In the genomic region with DNA sequence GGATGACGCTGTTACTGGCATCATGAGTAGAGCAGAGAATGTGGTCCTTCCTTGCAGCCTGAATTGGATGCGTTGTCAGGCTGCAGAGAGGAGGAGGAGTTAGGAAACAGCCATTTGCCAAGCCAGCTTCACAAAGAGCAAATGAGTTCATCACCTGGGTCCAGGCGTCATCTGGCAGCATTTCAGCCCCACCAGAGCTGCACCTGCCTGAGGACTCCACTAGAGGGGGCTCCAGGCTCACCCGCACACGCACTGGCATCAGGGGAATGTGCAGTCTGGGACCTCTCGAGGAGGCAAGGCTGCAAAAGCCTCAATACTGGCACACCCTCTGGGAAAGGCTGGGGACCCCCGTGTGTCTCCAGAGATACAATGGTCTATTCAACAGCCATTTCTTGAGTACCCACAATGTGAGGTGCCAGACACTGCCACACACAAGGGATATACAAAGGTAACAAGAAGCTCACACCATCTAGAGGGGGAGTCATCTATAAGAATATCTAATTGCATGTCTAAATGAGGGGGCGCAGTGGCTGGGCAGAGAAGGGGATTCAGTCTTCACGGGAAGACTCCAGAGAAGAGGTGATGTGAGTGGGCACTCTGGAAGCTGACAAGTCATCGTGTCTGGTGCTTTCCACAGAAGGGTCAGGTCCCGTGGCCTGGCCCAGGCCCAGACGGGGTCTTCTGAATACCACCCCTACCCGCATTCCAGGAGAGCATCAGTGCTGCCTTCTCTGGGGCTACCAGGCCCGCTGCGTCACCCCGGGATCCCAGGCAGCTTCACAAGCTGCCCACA, we compare ENCODE assay signal across 9 cellular contexts. TPM values are rescaled to one million over a fixed set of nuclear protein-coding genes. Genes with fewer than 3 reads are reported as not detected.
DNase-seq lines count a peak whose midpoint lies in the region; ATAC-seq and TF ChIP-seq lines count a peak whose summit lies in the region.
"Had no signal": no experiment of that assay in that cellular context is flagged by ENCODE, and none has a peak within 500 bp of the region (broad histone marks: within the 10 kb centered on the region; RNA-seq: fewer than 3 reads in every experiment).

No MANE protein-coding gene starts in this region.

- H2AFZ ChIP-seq in GM23338, result peak overlapping the region; percentile 66; the same call in 1 of the 2 replicates

- no peak overlapping the region for H3K4me3 Mint-ChIP-seq in GM23338
- no peak overlapping the region for H3K4me3 Mint-ChIP-seq in activated B cell treated with CpG ODN at 0.5 μM for 24 hours

- CTCF ChIA-PET in activated B cell treated with CpG ODN at 0.5 μM for 24 hours (lab: Charles Lee), result interaction anchor here (0.6 to 5.8 kb wide), 10 partner anchors 10 to 268 kb away, joined by 3 to 48 read pairs (median 6); no protein-coding TSS in a partner anchor

- H3K27ac ChIP-seq in GM23338 (ENCODE audit: low read depth), result no peak overlapping the region
- H3K27ac ChIP-seq: skin epidermis had no signal

- POLR2A ChIA-PET in activated B cell treated with CpG ODN at 0.5 μM for 24 hours (lab: Charles Lee), result no interaction called here

- H3K27ac Mint-ChIP-seq in GM23338 (no peak overlapping the region), activated B cell treated with CpG ODN at 0.5 μM for 24 hours (no peak overlapping the region)

- no peaks in the 10 kb centered on the region for H3K36me3 ChIP-seq in GM23338 (ENCODE audit: insufficient read depth)

- H3K9me3 Mint-ChIP-seq in GM23338 (no peaks in the 10 kb centered on the region), activated B cell treated with CpG ODN at 0.5 μM for 24 hours (no peaks in the 10 kb centered on the region)

- peak; percentile 100 for TF ChIP-seq CTCF in AG09319 (IDR thresholded peaks at IDR 0.05; ENCODE audit: low read depth, low read length)
- TF ChIP-seq CTCF in GM23338 (conservative IDR thresholded peaks at IDR 0.05; ENCODE audit: low read depth in 2 of 2), result peak; percentile 97 to 100
- TF ChIP-seq CTCF in activated B cell treated with CpG ODN at 0.5 μM for 24 hours (IDR thresholded peaks at IDR 0.05), result no peak

- intact Hi-C loops in activated B cell treated with CpG ODN at 0.5 μM for 24 hours (cut with micrococcal nuclease), result loop anchor here (1.0 kb wide), 3 partner anchors 72 to 267 kb away; no protein-coding TSS in a partner anchor

- H3K36me3 Mint-ChIP-seq in GM23338 (ENCODE audit: low read depth), result no peaks in the 10 kb centered on the region; the same call in 2 of the 3 replicates
- no peaks in the 10 kb centered on the region for H3K36me3 Mint-ChIP-seq in activated B cell treated with CpG ODN at 0.5 μM for 24 hours (ENCODE audit: low read depth)

- H3K79me2 ChIP-seq in GM23338 (replicated peaks; ENCODE audit: insufficient read depth), result no peaks in the 10 kb centered on the region

- H3K27me3 ChIP-seq in GM23338 (ENCODE audit: insufficient read depth), result no peaks in the 10 kb centered on the region

- no peak overlapping the region for H3K4me3 ChIP-seq in GM23338
- H3K4me3 ChIP-seq: skin epidermis had no signal

- no peaks in the 10 kb centered on the region for H4K20me1 ChIP-seq in GM23338 (replicated peaks; ENCODE audit: insufficient read depth)

- peaks cover 17% of the 10 kb centered on the region; the same call in 1 of the 2 replicates for H3K4me1 ChIP-seq in GM23338 (ENCODE audit: insufficient read depth)

- peak; percentile 34 for DNase-seq in AG09319 (ENCODE audit: extremely low read depth, low read depth)
- peak; percentile 89 for DNase-seq in GM23338 (ENCODE audit: low spot score)
- peak; percentile 87 for DNase-seq in NCI-H2196 (lab: John Stamatoyannopoulos, UW; ENCODE audit: unreplicated experiment)
- DNase-seq in activated B cell treated with CpG ODN at 0.5 μM for 24 hours, result peak; percentile 34
- DNase-seq in cerebellum (ENCODE audit: low spot score), result peak; percentile 95
- peak; percentile 77 for DNase-seq in kidney glomerular epithelial cell (lab: John Stamatoyannopoulos, UW)
- DNase-seq in stimulated activated CD4-positive, alpha-beta T cell treated with anti-CD3 and anti-CD28 coated beads, Interleukin-1b, Interleukin-23, amount 100 ng/mL, for 48 hours, result peak; percentile 63

- ATAC-seq in GM23338, result peak; percentile 77
- ATAC-seq in activated B cell treated with CpG ODN at 0.5 μM for 24 hours (ENCODE audit: low read depth), result peak; percentile 78
- ATAC-seq in HG03095 (IDR thresholded peaks at IDR 0.05; ENCODE audit: unreplicated experiment), result no peak

- H3K4me1 Mint-ChIP-seq in GM23338 (peaks cover 35% of the 10 kb centered on the region), activated B cell treated with CpG ODN at 0.5 μM for 24 hours (peaks cover 17% of the 10 kb centered on the region)

- H3K27me3 Mint-ChIP-seq in GM23338 (ENCODE audit: insufficient read depth, low read depth, poor library complexity) (peaks cover 23% of the 10 kb centered on the region), activated B cell treated with CpG ODN at 0.5 μM for 24 hours (peaks cover 7% of the 10 kb centered on the region)

- no peaks in the 10 kb centered on the region for H3K9me2 ChIP-seq in GM23338 (ENCODE audit: insufficient read depth)

- no peaks in the 10 kb centered on the region for H3F3A ChIP-seq in GM23338 (replicated peaks; ENCODE audit: low read depth)

- no peak overlapping the region for H3K4me2 ChIP-seq in GM23338

TF ChIP-seq in GM23338, 12 proteins besides CTCF, POLR2A, EP300 and RAD21 (continues in another document):
- TF ChIP-seq ZNF114 (CRISPR knock-in tag; IDR thresholded peaks at IDR 0.05), result no peak
- no peak for TF ChIP-seq ZNF331 (CRISPR knock-in tag; IDR thresholded peaks at IDR 0.05; ENCODE audit: low read depth)
- no peak for TF ChIP-seq EZH2 (IDR thresholded peaks at IDR 0.05; ENCODE audit: low read depth, unreplicated experiment)
- TF ChIP-seq POLR2AphosphoS5 (IDR thresholded peaks at IDR 0.05; ENCODE audit: low read depth), result no peak
- TF ChIP-seq CREB1 (CRISPR knock-in tag; IDR thresholded peaks at IDR 0.05; ENCODE audit: low read depth), result peak; percentile 62
- TF ChIP-seq EZH2phosphoT487 (IDR thresholded peaks at IDR 0.05; ENCODE audit: unreplicated experiment), result no peak
- TF ChIP-seq, protein P1, sequence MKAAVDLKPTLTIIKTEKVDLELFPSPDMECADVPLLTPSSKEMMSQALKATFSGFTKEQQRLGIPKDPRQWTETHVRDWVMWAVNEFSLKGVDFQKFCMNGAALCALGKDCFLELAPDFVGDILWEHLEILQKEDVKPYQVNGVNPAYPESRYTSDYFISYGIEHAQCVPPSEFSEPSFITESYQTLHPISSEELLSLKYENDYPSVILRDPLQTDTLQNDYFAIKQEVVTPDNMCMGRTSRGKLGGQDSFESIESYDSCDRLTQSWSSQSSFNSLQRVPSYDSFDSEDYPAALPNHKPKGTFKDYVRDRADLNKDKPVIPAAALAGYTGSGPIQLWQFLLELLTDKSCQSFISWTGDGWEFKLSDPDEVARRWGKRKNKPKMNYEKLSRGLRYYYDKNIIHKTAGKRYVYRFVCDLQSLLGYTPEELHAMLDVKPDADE (IDR thresholded peaks at IDR 0.05), result no peak

RNA-seq across cellular contexts. Expression of a gene that starts 53.5 kb away (rescaled TPM):
- total RNA-seq in GM23338 (2014; rRNA removed; shearing (Covaris generic)), result 2.2 TPM in 2 replicates
- polyA plus RNA-seq in GM23338 (2016; fragmentation: Nextera tagmentation; extraction: Ambion mirVana), result 0.75 and 1.3 TPM in 2 replicates
- total RNA-seq in activated B cell treated with CpG ODN at 0.5 μM for 24 hours (not detected in 2 replicates), cerebellum (47.4 TPM)

Comparison
In these comparisons a context has a peak if more than half of its experiments do, and no peak if none do; other contexts are left out.
1. DNase-seq: peak in every context shown above with its lines; median percentile 95 in cerebellum; 89 in GM23338; 87 in NCI-H2196; 77 in kidney glomerular epithelial cell; 63 in stimulated activated CD4-positive, alpha-beta T cell treated with anti-CD3 and anti-CD28 coated beads, Interleukin-1b, Interleukin-23, amount 100 ng/mL, for 48 hours; 34 in AG09319; 34 in activated B cell treated with CpG ODN at 0.5 μM for 24 hours.
2. RNA of a gene that starts 53.5 kb away (total RNA-seq): 47.4 TPM in cerebellum (single experiment); 2.2 TPM in GM23338 and not detected in activated B cell treated with CpG ODN at 0.5 μM for 24 hours; every median in the first group is over 10 times any median in the second.